Comparison of ENCODE assay signal across 8 cellular contexts in genomic region chr15:41827880-41828746, GRCh38. TPM values are rescaled to one million over a fixed set of nuclear protein-coding genes. Genes with fewer than 3 reads are reported as not detected.
A peak's percentile ranks its signal among the peaks of the same experiment; 100 is the strongest.
DNase-seq lines count a peak whose midpoint lies in the region; ATAC-seq and TF ChIP-seq lines count a peak whose summit lies in the region.

TSS of gene JMJD7 (plus strand) at chr15:41828092. CDS start at chr15:41828125, 33 bp downstream.

- 0 to 1% (median 0%) methylated on average over 44 to 65 of the region's 65 CpGs for WGBS in stomach, 5 donors

- peak in 1 of 4 donors; percentile 65 for TF ChIP-seq POLR2A in stomach (IDR thresholded peaks at IDR 0.05)

- no peaks in the 10 kb centered on the region for H4K20me1 ChIP-seq in neural progenitor cell (ENCODE audit: low read depth)

- peak within 1 kb of the TSS; percentile 99 for H3K4me2 ChIP-seq in neural progenitor cell

- intact Hi-C loops in stomach (cut with DNase I; ENCODE audit: low total_unique reads): no loop called here

- TF ChIP-seq EP300 in stomach (IDR thresholded peaks at IDR 0.05): no peak

- no peaks in the 10 kb centered on the region for H3K9me3 Mint-ChIP-seq in neural progenitor cell

- H3K36me3 Mint-ChIP-seq in neural progenitor cell: peaks cover 15% of the 10 kb centered on the region

- H3K27ac ChIP-seq in KOPT-K1 (ENCODE audit: low read depth, low read length, poor library complexity, severe bottlenecking): peak within 1 kb of the TSS; percentile 54
- H3K27ac ChIP-seq in neural progenitor cell: no peak within 1 kb of the TSS
- peak within 1 kb of the TSS; percentile 81 to 92 (median 88) for H3K27ac ChIP-seq in stomach

- peak within 1 kb of the TSS; percentile 3 for H3K27ac Mint-ChIP-seq in neural progenitor cell

- no peaks in the 10 kb centered on the region for H3K9me3 ChIP-seq in KOPT-K1 (ENCODE audit: insufficient read depth, low read length, poor library complexity, severe bottlenecking)
- no peaks in the 10 kb centered on the region for H3K9me3 ChIP-seq in neural progenitor cell (ENCODE audit: low read depth)
- H3K9me3 ChIP-seq in stomach: no peaks in the 10 kb centered on the region

- peaks cover 9% of the 10 kb centered on the region for H3K27me3 Mint-ChIP-seq in neural progenitor cell (ENCODE audit: insufficient read depth, low read depth)

- ATAC-seq in GM21529 (IDR thresholded peaks at IDR 0.05; ENCODE audit: unreplicated experiment): peak; percentile 79

- H3F3A ChIP-seq in neural progenitor cell (ENCODE audit: low read depth): peaks cover 6% of the 10 kb centered on the region

- peaks cover 8% of the 10 kb centered on the region for H3K79me2 ChIP-seq in neural progenitor cell (ENCODE audit: low read depth)

- peak within 1 kb of the TSS; percentile 89 for H3K4me3 Mint-ChIP-seq in neural progenitor cell

- peaks cover 10% of the 10 kb centered on the region for H3K27me3 ChIP-seq in neural progenitor cell
- H3K27me3 ChIP-seq in stomach: no peaks in the 10 kb centered on the region

- H3K4me3 ChIP-seq in fibroblast of villous mesenchyme (ENCODE audit: low read depth, low read length): peak within 1 kb of the TSS; percentile 91
- peak within 1 kb of the TSS; percentile 79 for H3K4me3 ChIP-seq in neural progenitor cell
- H3K4me3 ChIP-seq in stomach: peak within 1 kb of the TSS; percentile 63 to 85 (median 80)

- DNase-seq in DMS153 treated with DMSO at 0.1 percent for 48 hours (lab: John Stamatoyannopoulos, UW; ENCODE audit: unreplicated experiment) (peak; percentile 7), SHP77 treated with DMSO at 0.1 percent for 48 hours (lab: John Stamatoyannopoulos, UW) (peak; percentile 46), activated gamma-delta T cell (lab: John Stamatoyannopoulos, UW) (peak; percentile 92), fibroblast of villous mesenchyme (ENCODE audit: low read depth) (peak; percentile 88), neural progenitor cell (ENCODE audit: low spot score) (peak; percentile 96), stomach (peak; percentile 95)

- peaks cover 19% of the 10 kb centered on the region for H3K4me1 Mint-ChIP-seq in neural progenitor cell

- H3K4me1 ChIP-seq in neural progenitor cell (peaks cover 7% of the 10 kb centered on the region), stomach (peaks cover 13 to 52% (median 43%) of the 10 kb centered on the region in 4 donors)

- peak within 1 kb of the TSS; percentile 56 for H3K9ac ChIP-seq in neural progenitor cell

- H3K36me3 ChIP-seq in KOPT-K1 (ENCODE audit: insufficient read depth, low read length) (peaks cover 16% of the 10 kb centered on the region; the same call in 1 of the 2 replicates), neural progenitor cell (no peaks in the 10 kb centered on the region), stomach (peaks cover 19 to 65% (median 47%) of the 10 kb centered on the region in 4 donors)

- peak within 1 kb of the TSS; percentile 80 for H2AFZ ChIP-seq in neural progenitor cell (replicated peaks)

- TF ChIP-seq CTCF in fibroblast of villous mesenchyme (IDR thresholded peaks at IDR 0.05; ENCODE audit: insufficient read depth, low read depth, low read length): no peak
- no peak for TF ChIP-seq CTCF in neural progenitor cell (IDR thresholded peaks at IDR 0.05)
- TF ChIP-seq CTCF in stomach (IDR thresholded peaks at IDR 0.05): no peak

RNA-seq across cellular contexts. Expression of gene JMJD7, which starts in this region (rescaled TPM):
- total RNA-seq in fibroblast of villous mesenchyme (2.2 and 3.5 TPM in 2 replicates), neural progenitor cell (ENCODE audit: low replicate concordance) (13.4 and 18.3 TPM in 2 replicates), stomach (1 to 10 TPM in 1 of 5 donors, under 1 TPM in 2, not detected in 2; 0.55 to 3.1 (median 0.58) TPM)
- polyA plus RNA-seq in stomach: 10 to 100 TPM; 16.8 to 24.2 (median 22.5) TPM

Comparison
In these comparisons a context has a peak if more than half of its experiments do, and no peak if none do; other contexts are left out.
1. DNase-seq: peak in every context shown above with its lines; median percentile 96 in neural progenitor cell; 95 in stomach; 92 in activated gamma-delta T cell; 88 in fibroblast of villous mesenchyme; 46 in SHP77 treated with DMSO at 0.1 percent for 48 hours; 7 in DMS153 treated with DMSO at 0.1 percent for 48 hours.